Comparison of ENCODE assay signal across 34 cellular contexts in genomic region chr9:85260288-85260687, GRCh38.
"Had no signal": no experiment of that assay in that cellular context is flagged by ENCODE, and none has a peak within 500 bp of the region (broad histone marks: within the 10 kb centered on the region; RNA-seq: fewer than 3 reads in every experiment).

No MANE protein-coding gene starts in this region.

- H3K4me3 ChIP-seq: MG63 had no signal

- DNase-seq: Karpas-422, Kasumi-1, KBM-7, KG1, MG63, MM.1S, MV-4-11, NCI-H1048, NCI-H1092, NCI-H1092 treated with DMSO at 0.1 percent for 48 hours, NCI-H1105, NCI-H1105 treated with DMSO at 0.1 percent for 48 hours, NCI-H1417, NCI-H1417 treated with DMSO at 0.1 percent for 48 hours, NCI-H1436, NCI-H1436 treated with DMSO at 0.1 percent for 48 hours, NCI-H146, NCI-H1694, NCI-H1694 treated with DMSO at 0.1 percent for 48 hours, NCI-H187, NCI-H187 treated with DMSO at 0.1 percent for 48 hours, NCI-H1930, NCI-H2029, NCI-H2029 treated with DMSO at 0.1 percent for 48 hours, NCI-H2081, NCI-H2081 treated with DMSO at 0.1 percent for 48 hours, NCI-H2107, NCI-H2171, NCI-H2171 treated with DMSO at 0.1 percent for 48 hours, NCI-H2227 treated with DMSO at 0.1 percent for 48 hours, NCI-H226, NCI-H345, NCI-H446, NCI-H446 treated with DMSO at 0.1 percent for 48 hours had no signal
